19 cellular contexts compared by ENCODE assay signal in genomic region chr7:2266911-2267310, GRCh38. TPM values are rescaled to one million over a fixed set of nuclear protein-coding genes. Genes with fewer than 3 reads are reported as not detected.
DNase-seq lines count a peak whose midpoint lies in the region; ATAC-seq, FAIRE-seq and TF ChIP-seq lines count a peak whose summit lies in the region.
"Had no signal": no experiment of that assay in that cellular context is flagged by ENCODE, and none has a peak within 500 bp of the region (broad histone marks: within the 10 kb centered on the region; RNA-seq: fewer than 3 reads in every experiment).

No MANE protein-coding gene starts in this region.

- no peaks in the 10 kb centered on the region; the same call in 1 of the 2 replicates for H3K36me3 ChIP-seq in MG63
- H3K36me3 ChIP-seq in astrocyte (ENCODE audit: insufficient read depth, low read length): peaks cover 2% of the 10 kb centered on the region
- H3K36me3 ChIP-seq in body of pancreas (replicated peaks in 1 of 2; ENCODE audit: insufficient read depth in 1 of 2, low read depth in 2 of 2): peaks cover 0 to 4% of the 10 kb centered on the region in 2 donors
- H3K36me3 ChIP-seq: HAP-1 had no signal

- H3K4me1 ChIP-seq in astrocyte (ENCODE audit: insufficient read depth, low read length) (peaks cover 12% of the 10 kb centered on the region), body of pancreas (no peaks in the 10 kb centered on the region)

- no peak for TF ChIP-seq POLR2A in body of pancreas (IDR thresholded peaks at IDR 0.05)

- peaks cover 14% of the 10 kb centered on the region for H3K36me3 Mint-ChIP-seq in astrocyte (ENCODE audit: low read depth, unreplicated experiment)
- H3K36me3 Mint-ChIP-seq in activated naive CD4-positive, alpha-beta T cell treated with anti-CD3 and anti-CD28 coated beads for 36 hours (ENCODE audit: low read depth): peaks cover 13% of the 10 kb centered on the region

- intact Hi-C loops in activated naive CD4-positive, alpha-beta T cell treated with anti-CD3 and anti-CD28 coated beads for 36 hours (cut with micrococcal nuclease): no loop called here
- intact Hi-C loops in body of pancreas (cut with DNase I): no loop called here

- peak; percentile 90 for DNase-seq in COLO829 (ENCODE audit: low spot score)
- peak; percentile 61 for DNase-seq in MG63
- no peak for DNase-seq in astrocyte (ENCODE audit: low read depth)
- DNase-seq in iris pigment epithelial cell (ENCODE audit: low read depth): peak; percentile 46
- DNase-seq in activated naive CD4-positive, alpha-beta T cell treated with anti-CD3 and anti-CD28 coated beads for 36 hours: no peak
- no peak for DNase-seq in body of pancreas
- no peak for DNase-seq in NCI-H2196 (lab: John Stamatoyannopoulos, UW; ENCODE audit: unreplicated experiment)
- DNase-seq: cortex of kidney; heart right ventricle; left ventricle myocardium inferior; NCI-H1092 treated with DMSO at 0.1 percent for 48 hours; stimulated activated CD4-positive, alpha-beta T cell treated with anti-CD3 and anti-CD28 coated beads, Interleukin-4, amount 100 ng/mL, for 24 hours; stimulated activated naive CD8-positive, alpha-beta T cell treated with anti-CD3 and anti-CD28 coated beads, Interleukin-15, Interleukin-2, amounts not matched to agents 100 U/mL and 50 U/mL, for 24 hours had no signal

- H3K27ac Mint-ChIP-seq in astrocyte (ENCODE audit: unreplicated experiment): no peak overlapping the region
- H3K27ac Mint-ChIP-seq in activated naive CD4-positive, alpha-beta T cell treated with anti-CD3 and anti-CD28 coated beads for 36 hours: no peak overlapping the region
- H3K27ac Mint-ChIP-seq: nephron, WTC11 had no signal

- WGBS in body of pancreas, 2 donors: 77 to 79% methylated on average over 8 to 10 of the region's 10 CpGs

- peaks cover 3% of the 10 kb centered on the region for H3K4me1 Mint-ChIP-seq in astrocyte (ENCODE audit: low read depth, unreplicated experiment)
- peaks cover 3% of the 10 kb centered on the region for H3K4me1 Mint-ChIP-seq in activated naive CD4-positive, alpha-beta T cell treated with anti-CD3 and anti-CD28 coated beads for 36 hours (ENCODE audit: low read depth)

- peaks cover 2% of the 10 kb centered on the region for H3K9me3 Mint-ChIP-seq in astrocyte (ENCODE audit: unreplicated experiment)
- H3K9me3 Mint-ChIP-seq in activated naive CD4-positive, alpha-beta T cell treated with anti-CD3 and anti-CD28 coated beads for 36 hours: no peaks in the 10 kb centered on the region
- H3K9me3 Mint-ChIP-seq: nephron, WTC11 had no signal

- CTCF ChIA-PET in activated naive CD4-positive, alpha-beta T cell treated with anti-CD3 and anti-CD28 coated beads for 36 hours (lab: Charles Lee): no interaction called here

- no peaks in the 10 kb centered on the region for H3K27me3 ChIP-seq in MG63
- H3K27me3 ChIP-seq in astrocyte (ENCODE audit: insufficient read depth, low read length): no peaks in the 10 kb centered on the region
- H3K27me3 ChIP-seq in body of pancreas: no peaks in the 10 kb centered on the region
- H3K27me3 ChIP-seq: BLaER1 treated with 17β-estradiol and CSF1 and Interleukin-3, amounts not matched to agents 10 nM and 100 nM; heart right ventricle had no signal

- H3K79me2 ChIP-seq in astrocyte (ENCODE audit: insufficient read depth, low read length): no peaks in the 10 kb centered on the region

- no peak for FAIRE-seq in astrocyte (lab: Jason Lieb, UNC)

- TF ChIP-seq CTCF in astrocyte (IDR thresholded peaks at IDR 0.05; ENCODE audit: insufficient read depth, low read depth, low read length) (no peak), body of pancreas (IDR thresholded peaks at IDR 0.05) (no peak)

- H3K9me3 ChIP-seq in MG63: no peaks in the 10 kb centered on the region
- no peaks in the 10 kb centered on the region for H3K9me3 ChIP-seq in astrocyte (ENCODE audit: insufficient read depth, low read depth, low read length)
- H3K9me3 ChIP-seq in body of pancreas: no peaks in the 10 kb centered on the region
- H3K9me3 ChIP-seq: BLaER1 treated with 17β-estradiol and CSF1 and Interleukin-3, amounts not matched to agents 10 nM and 100 nM; HAP-1; heart right ventricle; left ventricle myocardium inferior had no signal

- H3K27me3 Mint-ChIP-seq in astrocyte (ENCODE audit: low read depth, unreplicated experiment): peaks cover 2% of the 10 kb centered on the region
- H3K27me3 Mint-ChIP-seq in activated naive CD4-positive, alpha-beta T cell treated with anti-CD3 and anti-CD28 coated beads for 36 hours (ENCODE audit: low read depth): no peaks in the 10 kb centered on the region

- ATAC-seq in HG03159 (IDR thresholded peaks at IDR 0.05; ENCODE audit: unreplicated experiment): no peak
- no peak for ATAC-seq in body of pancreas
- ATAC-seq: heart right ventricle; right cardiac atrium; stimulated activated naive CD8-positive, alpha-beta T cell treated with anti-CD3 and anti-CD28 coated beads, Interleukin-15, Interleukin-2, amounts not matched to agents 100 U/mL and 50 U/mL, for 24 hours; WTC11 had no signal

- H3K9ac ChIP-seq in astrocyte (ENCODE audit: low read length): no peak overlapping the region
- H3K9ac ChIP-seq: BLaER1 treated with 17β-estradiol and CSF1 and Interleukin-3, amounts not matched to agents 10 nM and 100 nM had no signal

- peaks cover 4% of the 10 kb centered on the region for H4K20me1 ChIP-seq in astrocyte (ENCODE audit: insufficient read depth, low read length)

- H2AFZ ChIP-seq in astrocyte (ENCODE audit: low read depth, low read length): no peak overlapping the region

- H3K4me2 ChIP-seq in astrocyte (ENCODE audit: low read length): peak overlapping the region; percentile 39
- H3K4me2 ChIP-seq: BLaER1 treated with 17β-estradiol and CSF1 and Interleukin-3, amounts not matched to agents 10 nM and 100 nM had no signal

- no peak overlapping the region for H3K4me3 Mint-ChIP-seq in astrocyte (ENCODE audit: unreplicated experiment)
- H3K4me3 Mint-ChIP-seq in activated naive CD4-positive, alpha-beta T cell treated with anti-CD3 and anti-CD28 coated beads for 36 hours: no peak overlapping the region
- H3K4me3 Mint-ChIP-seq: nephron, WTC11 had no signal

- H3K27ac ChIP-seq in astrocyte (ENCODE audit: low read depth, low read length) (no peak overlapping the region), body of pancreas (no peak overlapping the region)
- H3K27ac ChIP-seq: BLaER1 treated with 17β-estradiol and CSF1 and Interleukin-3, amounts not matched to agents 10 nM and 100 nM; heart right ventricle; left ventricle myocardium inferior had no signal

- H3K4me3 ChIP-seq in MG63: no peak overlapping the region
- H3K4me3 ChIP-seq in astrocyte (ENCODE audit: insufficient read depth, low read depth, low read length): no peak overlapping the region
- no peak overlapping the region for H3K4me3 ChIP-seq in body of pancreas
- H3K4me3 ChIP-seq: BLaER1 treated with 17β-estradiol and CSF1 and Interleukin-3, amounts not matched to agents 10 nM and 100 nM; HAP-1; heart right ventricle; left ventricle myocardium inferior had no signal

RNA-seq across cellular contexts. Expression of gene NUDT1, which starts 24.9 kb away (rescaled TPM):
- 46.6 and 68.4 TPM in 2 replicates for total RNA-seq in MG63 (2014; rRNA removed; shearing (Covaris generic); ENCODE audit: low replicate concordance)
- total RNA-seq in astrocyte (10.2 and 12.0 TPM in 2 replicates), body of pancreas (10 to 100 TPM in 1 of 2 donors, not detected in 1; 26.2 TPM)
- 100 to 1,000 TPM; 115 to 118 TPM for total RNA-seq in activated naive CD4-positive, alpha-beta T cell treated with anti-CD3 and anti-CD28 coated beads for 36 hours

RNA-seq across cellular contexts. Expression of gene MRM2, which starts 24.9 kb away (rescaled TPM):
- 28.0 and 32.2 TPM in 2 replicates for total RNA-seq in MG63 (2014; rRNA removed; shearing (Covaris generic); ENCODE audit: low replicate concordance)
- 22.5 and 22.6 TPM in 2 replicates for total RNA-seq in astrocyte
- total RNA-seq in activated naive CD4-positive, alpha-beta T cell treated with anti-CD3 and anti-CD28 coated beads for 36 hours: 10 to 100 TPM; 21.0 to 24.0 TPM
- total RNA-seq in body of pancreas: 1 to 10 TPM; 7.6 to 8.8 TPM

RNA-seq across cellular contexts. Expression of gene MAD1L1, which starts 34.2 kb away (rescaled TPM):
- 58.7 and 65.1 TPM in 2 replicates for total RNA-seq in MG63 (2014; rRNA removed; shearing (Covaris generic); ENCODE audit: low replicate concordance)
- 32.3 and 32.5 TPM in 2 replicates for total RNA-seq in astrocyte
- 10 to 100 TPM; 37.5 to 40.2 TPM for total RNA-seq in activated naive CD4-positive, alpha-beta T cell treated with anti-CD3 and anti-CD28 coated beads for 36 hours
- total RNA-seq in body of pancreas: 10 to 100 TPM; 14.0 to 66.9 TPM

RNA-seq across cellular contexts. Expression of gene SNX8, which starts 47.3 kb away (rescaled TPM):
- total RNA-seq in MG63 (2014; rRNA removed; shearing (Covaris generic); ENCODE audit: low replicate concordance): 14.3 and 26.8 TPM in 2 replicates
- total RNA-seq in astrocyte: 20.9 and 28.9 TPM in 2 replicates
- total RNA-seq in activated naive CD4-positive, alpha-beta T cell treated with anti-CD3 and anti-CD28 coated beads for 36 hours: 10 to 100 TPM; 28.7 to 29.6 TPM
- total RNA-seq in body of pancreas: 1 to 10 TPM; 5.3 to 6.2 TPM

Comparison
In these comparisons a context has a peak if more than half of its experiments do, and no peak if none do; other contexts are left out.
1. DNase-seq: peak in COLO829 (single experiment), MG63 (single experiment) and iris pigment epithelial cell (single experiment); none in astrocyte (single experiment), activated naive CD4-positive, alpha-beta T cell treated with anti-CD3 and anti-CD28 coated beads for 36 hours (single experiment), body of pancreas (0 of 4) and NCI-H2196 (single experiment).